8 cellular contexts compared by ENCODE assay signal in the genomic region with DNA sequence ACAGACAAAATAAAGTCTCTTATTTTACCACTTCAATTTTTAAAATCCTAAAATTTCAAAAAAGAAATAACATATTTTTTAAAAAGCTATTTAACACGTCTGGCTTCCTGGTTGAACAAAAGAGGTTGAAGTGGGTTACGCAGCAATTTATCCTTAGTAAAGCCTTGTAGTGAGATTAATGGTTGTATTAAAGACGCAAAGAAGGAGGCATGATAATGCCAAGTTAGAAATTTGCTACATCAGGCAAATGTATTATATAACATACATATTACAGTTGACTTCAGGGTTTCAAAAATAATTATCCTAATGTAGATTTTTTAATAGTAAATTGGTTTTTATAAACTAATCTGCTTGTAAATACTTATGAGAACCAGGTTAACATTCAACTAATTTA. TPM values are rescaled to one million over a fixed set of nuclear protein-coding genes. Genes with fewer than 3 reads are reported as not detected.
DNase-seq lines count a peak whose midpoint lies in the region; ATAC-seq, FAIRE-seq and TF ChIP-seq lines count a peak whose summit lies in the region.

No MANE protein-coding gene starts in this region.

- H3K4me1 Mint-ChIP-seq in naive thymus-derived CD8-positive, alpha-beta T cell, result peaks cover 7 to 47% (median 37%) of the 10 kb centered on the region in 4 donors

- H3K36me3 ChIP-seq in BJ (ENCODE audit: control insufficient read depth, insufficient read depth, low read length), result no peaks in the 10 kb centered on the region
- H3K36me3 ChIP-seq in body of pancreas (replicated peaks in 1 of 2; ENCODE audit: insufficient read depth in 1 of 2, low read depth in 2 of 2), result no peaks in the 10 kb centered on the region

- no peak for TF ChIP-seq CTCF in BJ (IDR thresholded peaks at IDR 0.05; ENCODE audit: insufficient read depth, low read depth, low read length)
- no peak for TF ChIP-seq CTCF in body of pancreas (IDR thresholded peaks at IDR 0.05)
- TF ChIP-seq CTCF in RWPE1 (conservative IDR thresholded peaks at IDR 0.05; ENCODE audit: low read depth), result no peak

- H3K4me3 Mint-ChIP-seq in naive thymus-derived CD8-positive, alpha-beta T cell, result peak overlapping the region in 5 of 10 donors; percentile 26 to 68 (median 45)

- H3K4me1 ChIP-seq in body of pancreas, result peaks cover 30% of the 10 kb centered on the region

- ATAC-seq in HG03139 (IDR thresholded peaks at IDR 0.05; ENCODE audit: unreplicated experiment) (peak; percentile 5), body of pancreas (peak; percentile 11)
- ATAC-seq in naive thymus-derived CD8-positive, alpha-beta T cell, result peak; percentile 14 to 18

- H3K27me3 ChIP-seq in BJ (ENCODE audit: control insufficient read depth, insufficient read depth, low read length) (no peaks in the 10 kb centered on the region), body of pancreas (no peaks in the 10 kb centered on the region)

- no peaks in the 10 kb centered on the region for H3K9me3 ChIP-seq in body of pancreas

- H3K4me3 ChIP-seq in BJ (ENCODE audit: low read depth, low read length) (peak overlapping the region; percentile 13; the same call in 1 of the 2 replicates), body of pancreas (no peak overlapping the region)

- DNase-seq in BJ (ENCODE audit: low read depth), result no peak
- DNase-seq in body of pancreas, result no peak
- no peak for DNase-seq in naive thymus-derived CD8-positive, alpha-beta T cell
- DNase-seq in NCI-H345 (lab: John Stamatoyannopoulos, UW), result no peak
- DNase-seq in H54 (ENCODE audit: insufficient read length, low spot score), result no peak
- DNase-seq in RWPE1 (ENCODE audit: low spot score), result no peak
- DNase-seq in AG08396 (ENCODE audit: low spot score), result no peak

- WGBS in body of pancreas, 2 donors, result 9 to 19% methylated on average over 3 of the region's 3 CpGs

- H3K27me3 Mint-ChIP-seq in naive thymus-derived CD8-positive, alpha-beta T cell, result no peaks in the 10 kb centered on the region

- peaks cover 0 to 9% (median 1%) of the 10 kb centered on the region in 3 donors for H3K36me3 Mint-ChIP-seq in naive thymus-derived CD8-positive, alpha-beta T cell

- TF ChIP-seq POLR2A in body of pancreas (IDR thresholded peaks at IDR 0.05), result no peak
- no peak for TF ChIP-seq POLR2A in H54 (IDR thresholded peaks at IDR 0.05; ENCODE audit: low read depth, low read length)

- H3K9me3 Mint-ChIP-seq in naive thymus-derived CD8-positive, alpha-beta T cell, result no peaks in the 10 kb centered on the region

- intact Hi-C loops in body of pancreas (cut with DNase I), result no loop called here

- peak overlapping the region in 3 of 4 donors; percentile 78 to 95 (median 94) for H3K27ac ChIP-seq in body of pancreas
- H3K27ac ChIP-seq in RWPE1, result no peak overlapping the region

- CTCF ChIA-PET in BJ (lab: Yijun Ruan, JAX), result interaction anchor here (0.6 to 1.0 kb wide), 4 partner anchors 10 to 1055 kb away, joined by 3 to 4 read pairs (median 3); no protein-coding TSS in a partner anchor
- CTCF ChIA-PET in RWPE1 (lab: Yijun Ruan, JAX), result interaction anchor here (0.7 kb wide), 1 partner anchor 9 kb away, joined by 3 read pairs; no protein-coding TSS in a partner anchor

- peak overlapping the region in 3 of 10 donors; percentile 14 to 81 (median 25) for H3K27ac Mint-ChIP-seq in naive thymus-derived CD8-positive, alpha-beta T cell

- FAIRE-seq in H54 (lab: Jason Lieb, UNC), result no peak

- POLR2A ChIA-PET in BJ (lab: Charles Lee) (interaction anchor here (0.7 kb wide), 1 partner anchor 1538 kb away, joined by 3 read pairs; no protein-coding TSS in a partner anchor), RWPE1 (lab: Yijun Ruan, JAX; ENCODE audit: low non-redundant PET) (no interaction called here)
- POLR2A ChIA-PET in naive thymus-derived CD8-positive, alpha-beta T cell (lab: Charles Lee), result interaction anchor here (0.6 to 1.2 kb wide), 3 partner anchors 17 to 37 kb away, joined by 3 to 14 read pairs (median 3); a partner anchor contains a TSS

RNA-seq across cellular contexts. Expression of a gene that starts 35.3 kb away (rescaled TPM):
- 39.6 and 50.4 TPM in 2 replicates for polyA plus RNA-seq in BJ (2011; rRNA removed)
- polyA minus RNA-seq in BJ (2011; rRNA and poly(A)+ RNA removed), result 55.9 and 60.1 TPM in 2 replicates
- 10 to 100 TPM; 32.4 to 36.3 TPM for total RNA-seq in body of pancreas
- total RNA-seq in naive thymus-derived CD8-positive, alpha-beta T cell, result 10 to 100 TPM; 63.4 to 67.6 TPM
- 10 to 100 TPM in 2 of 3 donors, 1 to 10 TPM in 1; 9.9 to 16.5 (median 10.8) TPM for polyA plus RNA-seq in naive thymus-derived CD8-positive, alpha-beta T cell
